Comparison of ENCODE assay signal across 13 cellular contexts in the genomic region with DNA sequence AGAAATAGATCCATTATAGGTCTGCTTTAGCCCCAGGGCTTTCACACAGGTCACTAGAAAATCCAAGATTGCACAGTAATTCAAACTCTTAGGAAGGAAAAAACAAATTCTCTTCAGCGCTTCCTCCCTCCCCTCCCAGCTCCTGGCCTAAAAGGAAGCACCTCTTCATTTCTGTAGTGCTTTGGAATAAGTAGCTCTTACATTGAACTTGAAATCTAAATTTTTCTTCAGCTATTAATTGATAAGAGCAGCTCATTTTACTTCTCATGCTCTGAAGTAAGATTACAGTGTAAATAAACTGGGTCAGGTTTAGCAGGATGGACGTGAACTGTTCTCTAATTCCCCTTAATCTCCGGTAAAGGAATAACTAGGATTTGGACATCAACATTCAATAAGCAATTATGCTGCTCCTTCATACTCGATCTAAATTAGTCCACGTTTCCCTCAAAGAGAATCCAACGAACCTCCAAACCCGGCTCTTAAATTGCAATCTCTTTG.
"Had no signal": no experiment of that assay in that cellular context is flagged by ENCODE, and none has a peak within 500 bp of the region (broad histone marks: within the 10 kb centered on the region; RNA-seq: fewer than 3 reads in every experiment).

No MANE protein-coding gene starts in this region.

- H3K27me3 ChIP-seq: cardiac muscle cell, foreskin keratinocyte, transverse colon had no signal

- H3K9me3 Mint-ChIP-seq: activated naive CD4-positive, alpha-beta T cell treated with anti-CD3 and anti-CD28 coated beads, Interleukin-2, amount 10 ng/mL, durations not matched to agents 7 days and 5 days; activated T-helper 2 cell treated with anti-CD3 and anti-CD28 coated beads, Interferon-gamma antibody, Interleukin-2, Interleukin-4, amounts not matched to agents 10 μg/mL and 5 μg/mL and 100 μg/mL, durations not matched to agents 14 hours and 24 hours and 36 hours had no signal

- DNase-seq: activated CD4-positive, alpha-beta T cell treated with anti-CD3 and anti-CD28 coated beads, Interleukin-2, amount 50 U/mL, for 1 hour; activated naive CD4-positive, alpha-beta T cell treated with anti-CD3 and anti-CD28 coated beads, Interleukin-2, amount 10 ng/mL, durations not matched to agents 7 days and 5 days; esophagus squamous epithelium; foreskin keratinocyte; immature natural killer cell; lower lobe of right lung; midbrain; naive thymus-derived CD4-positive, alpha-beta T cell; right cardiac atrium; small intestine; transverse colon had no signal

- H3K4me1 ChIP-seq: esophagus squamous epithelium, foreskin keratinocyte, transverse colon had no signal

- H3K36me3 Mint-ChIP-seq: activated naive CD4-positive, alpha-beta T cell treated with anti-CD3 and anti-CD28 coated beads, Interleukin-2, amount 10 ng/mL, durations not matched to agents 7 days and 5 days; immature natural killer cell had no signal

- H3K27ac Mint-ChIP-seq: activated naive CD4-positive, alpha-beta T cell treated with anti-CD3 and anti-CD28 coated beads, Interleukin-2, amount 10 ng/mL, durations not matched to agents 7 days and 5 days; activated T-helper 2 cell treated with anti-CD3 and anti-CD28 coated beads, Interferon-gamma antibody, Interleukin-2, Interleukin-4, amounts not matched to agents 10 μg/mL and 5 μg/mL and 100 μg/mL, durations not matched to agents 14 hours and 24 hours and 36 hours; naive thymus-derived CD4-positive, alpha-beta T cell had no signal

- H3K27ac ChIP-seq: cardiac muscle cell, esophagus squamous epithelium, foreskin keratinocyte, lower lobe of right lung had no signal

- H3K9me3 ChIP-seq: esophagus squamous epithelium, lower lobe of right lung, transverse colon had no signal

- H3K36me3 ChIP-seq: cardiac muscle cell, esophagus squamous epithelium, lower lobe of right lung, transverse colon had no signal

- H3K27me3 Mint-ChIP-seq: activated naive CD4-positive, alpha-beta T cell treated with anti-CD3 and anti-CD28 coated beads, Interleukin-2, amount 10 ng/mL, durations not matched to agents 7 days and 5 days; naive thymus-derived CD4-positive, alpha-beta T cell had no signal

- H3K4me3 Mint-ChIP-seq: activated naive CD4-positive, alpha-beta T cell treated with anti-CD3 and anti-CD28 coated beads, Interleukin-2, amount 10 ng/mL, durations not matched to agents 7 days and 5 days; immature natural killer cell; naive thymus-derived CD4-positive, alpha-beta T cell had no signal

- H3K4me1 Mint-ChIP-seq: immature natural killer cell had no signal

- H3K4me3 ChIP-seq: cardiac muscle cell, esophagus squamous epithelium, lower lobe of right lung, transverse colon had no signal

- ATAC-seq: foreskin keratinocyte; naive thymus-derived CD4-positive, alpha-beta T cell; right cardiac atrium had no signal
